ENCODE assay signal across 11 cellular contexts in genomic region chr4:95181446-95182306, GRCh38.
A peak's percentile ranks its signal among the peaks of the same experiment; 100 is the strongest.
DNase-seq lines count a peak whose midpoint lies in the region; ATAC-seq and TF ChIP-seq lines count a peak whose summit lies in the region.
"Had no signal": no experiment of that assay in that cellular context is flagged by ENCODE, and none has a peak within 500 bp of the region (broad histone marks: within the 10 kb centered on the region; RNA-seq: fewer than 3 reads in every experiment).

No MANE protein-coding gene starts in this region.

- ATAC-seq in GM23338: peak; percentile 99
- ATAC-seq in GM21723 (IDR thresholded peaks at IDR 0.05; ENCODE audit: unreplicated experiment): no peak
- ATAC-seq: heart left ventricle had no signal

- no peak overlapping the region for H3K4me3 Mint-ChIP-seq in GM23338
- peak overlapping the region; percentile 45 for H3K4me3 Mint-ChIP-seq in neural crest cell

- 0 out of 2 replicates have a peak overlapping the region, but pooled peaks have one; percentile 26 for H3K4me3 ChIP-seq in GM23338
- no peak overlapping the region for H3K4me3 ChIP-seq in NT2/D1 (ENCODE audit: insufficient read length, low read depth)
- H3K4me3 ChIP-seq in dorsolateral prefrontal cortex: no peak overlapping the region
- H3K4me3 ChIP-seq in colonic mucosa: no peak overlapping the region
- H3K4me3 ChIP-seq: heart left ventricle, prostate gland had no signal

- H3K9me3 Mint-ChIP-seq in GM23338 (peaks cover 18% of the 10 kb centered on the region), neural crest cell (peaks cover 6% of the 10 kb centered on the region)

- peaks cover 10% of the 10 kb centered on the region for H3K27me3 Mint-ChIP-seq in GM23338 (ENCODE audit: insufficient read depth, low read depth, poor library complexity)
- H3K27me3 Mint-ChIP-seq in neural crest cell (ENCODE audit: low read depth): no peaks in the 10 kb centered on the region

- intact Hi-C loops in dorsolateral prefrontal cortex (cut with DNase I) (no loop called here), colonic mucosa (cut with DNase I) (no loop called here)

- H3K4me1 ChIP-seq in GM23338 (ENCODE audit: insufficient read depth): peaks cover 12% of the 10 kb centered on the region
- no peaks in the 10 kb centered on the region for H3K4me1 ChIP-seq in NT2/D1 (ENCODE audit: insufficient read depth, insufficient read length)
- H3K4me1 ChIP-seq in colonic mucosa: no peaks in the 10 kb centered on the region
- H3K4me1 ChIP-seq: heart left ventricle, prostate gland had no signal

- 0 out of 2 replicates have a peak overlapping the region, but pooled peaks have one; percentile 60 for H3K4me2 ChIP-seq in GM23338

- peak; percentile 77 for DNase-seq in GM23338 (ENCODE audit: low spot score)
- peak; percentile 38 for DNase-seq in NT2/D1 (ENCODE audit: low read depth, low spot score)
- DNase-seq in dorsolateral prefrontal cortex: peak in 2 of 10 donors; percentile 15 to 56
- DNase-seq in neural crest cell (ENCODE audit: low read depth, low spot score): no peak
- DNase-seq in activated effector memory CD4-positive, alpha-beta T cell treated with anti-CD3 and anti-CD28 coated beads, Interleukin-2, amount 50 U/mL, for 16 hours: no peak
- DNase-seq in colonic mucosa: no peak
- DNase-seq in D341Med (ENCODE audit: low spot score): no peak
- DNase-seq: heart left ventricle, Kasumi-1 had no signal

- H3K27ac Mint-ChIP-seq in GM23338 (no peak overlapping the region), neural crest cell (ENCODE audit: unreplicated experiment) (peak overlapping the region; percentile 85)

- H3K4me1 Mint-ChIP-seq in GM23338 (peaks cover 18% of the 10 kb centered on the region), neural crest cell (peaks cover 53% of the 10 kb centered on the region)

- TF ChIP-seq CTCF in GM23338 (conservative IDR thresholded peaks at IDR 0.05; ENCODE audit: low read depth in 2 of 2) (peak; percentile 22 to 26; a peak in 2 of 4 replicates), dorsolateral prefrontal cortex (IDR thresholded peaks at IDR 0.05 in 54 of 56, conservative IDR thresholded peaks at IDR 0.05 in 2 of 56; ENCODE audit: low read depth in 1 of 56, partially characterized antibody in 56 of 56) (peak in 3 of 56 donors; percentile 14 to 15 (median 14)), neural crest cell (conservative IDR thresholded peaks at IDR 0.05) (no peak), colonic mucosa (IDR thresholded peaks at IDR 0.05) (no peak)

- H3K9me3 ChIP-seq in NT2/D1 (ENCODE audit: insufficient read depth, low read length) (peaks cover 14% of the 10 kb centered on the region; the same call in 1 of the 2 replicates), colonic mucosa (no peaks in the 10 kb centered on the region)
- H3K9me3 ChIP-seq: prostate gland had no signal

- no peak overlapping the region; the same call in 1 of the 2 replicates for H2AFZ ChIP-seq in GM23338

- H3K36me3 ChIP-seq in GM23338 (ENCODE audit: insufficient read depth): no peaks in the 10 kb centered on the region
- H3K36me3 ChIP-seq in NT2/D1 (ENCODE audit: insufficient read depth, insufficient read length, low read length): no peaks in the 10 kb centered on the region
- H3K36me3 ChIP-seq in colonic mucosa: no peaks in the 10 kb centered on the region
- H3K36me3 ChIP-seq: prostate gland had no signal

- H3K79me2 ChIP-seq in GM23338 (replicated peaks; ENCODE audit: insufficient read depth): no peaks in the 10 kb centered on the region

- H3K9ac ChIP-seq in NT2/D1 (ENCODE audit: insufficient read length, low read depth) (no peak overlapping the region), colonic mucosa (ENCODE audit: low read depth in 2 of 2, low read length in 2 of 2) (no peak overlapping the region)

- no peaks in the 10 kb centered on the region for H3K9me2 ChIP-seq in GM23338 (ENCODE audit: insufficient read depth)

- H4K20me1 ChIP-seq in GM23338 (replicated peaks; ENCODE audit: insufficient read depth): no peaks in the 10 kb centered on the region

- H3K36me3 Mint-ChIP-seq in GM23338 (ENCODE audit: low read depth) (peaks cover 18% of the 10 kb centered on the region), neural crest cell (ENCODE audit: low read depth) (peaks cover 21% of the 10 kb centered on the region)

- no peaks in the 10 kb centered on the region for H3F3A ChIP-seq in GM23338 (replicated peaks; ENCODE audit: low read depth)

- no peak overlapping the region for H3K27ac ChIP-seq in GM23338 (ENCODE audit: low read depth)
- peak overlapping the region in 56 of 59 donors; percentile 4 to 82 (median 59) for H3K27ac ChIP-seq in dorsolateral prefrontal cortex
- H3K27ac ChIP-seq in colonic mucosa: no peak overlapping the region
- H3K27ac ChIP-seq: heart left ventricle, prostate gland had no signal

- H3K27me3 ChIP-seq in GM23338 (ENCODE audit: insufficient read depth): no peaks in the 10 kb centered on the region
- H3K27me3 ChIP-seq in NT2/D1 (ENCODE audit: insufficient read depth, insufficient read length): no peaks in the 10 kb centered on the region
- no peaks in the 10 kb centered on the region for H3K27me3 ChIP-seq in dorsolateral prefrontal cortex
- H3K27me3 ChIP-seq in colonic mucosa: no peaks in the 10 kb centered on the region

TF ChIP-seq in GM23338, 12 proteins besides CTCF, POLR2A, EP300 and RAD21 (continues in another document):
- TF ChIP-seq NANOG (IDR thresholded peaks at IDR 0.05; ENCODE audit: borderline replicate concordance) (no peak), POLR2AphosphoS5 (IDR thresholded peaks at IDR 0.05; ENCODE audit: low read depth) (no peak), ETS1 (IDR thresholded peaks at IDR 0.05) (no peak), EZH2 (IDR thresholded peaks at IDR 0.05; ENCODE audit: low read depth, unreplicated experiment) (no peak), REST (IDR thresholded peaks at IDR 0.05; ENCODE audit: unreplicated experiment) (no peak), JUNB (IDR thresholded peaks at IDR 0.05; ENCODE audit: unreplicated experiment) (no peak), STAT1 (IDR thresholded peaks at IDR 0.05; ENCODE audit: unreplicated experiment) (no peak), CREB1 (CRISPR knock-in tag; IDR thresholded peaks at IDR 0.05; ENCODE audit: low read depth) (no peak), ZNF331 (CRISPR knock-in tag; IDR thresholded peaks at IDR 0.05; ENCODE audit: low read depth) (no peak), ZNF114 (CRISPR knock-in tag; IDR thresholded peaks at IDR 0.05) (no peak), EZH2phosphoT487 (IDR thresholded peaks at IDR 0.05; ENCODE audit: unreplicated experiment) (no peak)

Comparison
In these comparisons a context has a peak if more than half of its experiments do, and no peak if none do; other contexts are left out.
1. DNase-seq: peak in GM23338 (single experiment) and NT2/D1 (single experiment); none in neural crest cell (single experiment), activated effector memory CD4-positive, alpha-beta T cell treated with anti-CD3 and anti-CD28 coated beads, Interleukin-2, amount 50 U/mL, for 16 hours (single experiment), colonic mucosa (single experiment) and D341Med (single experiment).
2. H3K27ac ChIP-seq: peak in dorsolateral prefrontal cortex (56 of 59); none in GM23338 (single experiment) and colonic mucosa (single experiment).
3. CTCF ChIP-seq: peak in GM23338 (2 of 2); none in neural crest cell (single experiment) and colonic mucosa (single experiment).